In genomic region chr4:139951051-139951450, GRCh38 we compare ENCODE assay signal across 10 cellular contexts.
DNase-seq lines count a peak whose midpoint lies in the region; ATAC-seq and TF ChIP-seq lines count a peak whose summit lies in the region.
"Had no signal": no experiment of that assay in that cellular context is flagged by ENCODE, and none has a peak within 500 bp of the region (broad histone marks: within the 10 kb centered on the region; RNA-seq: fewer than 3 reads in every experiment).

No MANE protein-coding gene starts in this region.

- 93% methylated on average over 2 of the region's 2 CpGs for WGBS in hepatocyte (ENCODE audit: low lambda C conversion rate, missing lambda C conversion rate)

- intact Hi-C loops in upper lobe of right lung (cut with DNase I), result no loop called here

- H3K27me3 ChIP-seq in upper lobe of right lung (no peaks in the 10 kb centered on the region), hepatocyte (no peaks in the 10 kb centered on the region)

- H3K36me3 ChIP-seq in upper lobe of right lung (no peaks in the 10 kb centered on the region), hepatocyte (replicated peaks; ENCODE audit: insufficient read depth, low read depth) (no peaks in the 10 kb centered on the region)

- TF ChIP-seq CTCF in upper lobe of right lung (IDR thresholded peaks at IDR 0.05) (no peak), hepatocyte (IDR thresholded peaks at IDR 0.05; ENCODE audit: poor library complexity) (no peak)

- peak; percentile 22 for ATAC-seq in upper lobe of right lung

- H3K27ac ChIP-seq in epithelial cell of prostate (no peak overlapping the region), upper lobe of right lung (no peak overlapping the region), hepatocyte (no peak overlapping the region)

- H3K4me3 ChIP-seq in upper lobe of right lung, result no peak overlapping the region
- H3K4me3 ChIP-seq in hepatocyte, result no peak overlapping the region

- H3K79me2 ChIP-seq in hepatocyte, result peaks cover 11% of the 10 kb centered on the region

- H3K9me3 ChIP-seq in upper lobe of right lung (no peaks in the 10 kb centered on the region), hepatocyte (ENCODE audit: low read depth) (no peaks in the 10 kb centered on the region)

- DNase-seq in stimulated activated CD4-positive, alpha-beta T cell treated with anti-CD3 and anti-CD28 coated beads, Interleukin-12 subunit alpha, Interleukin-12 subunit beta, amount 100 ng/mL, for 48 hours (ENCODE audit: low read depth in 2 of 3, low spot score in 1 of 3), result peak; percentile 17 to 30 (median 23)
- no peak for DNase-seq in stimulated activated CD4-positive, alpha-beta T cell treated with anti-CD3 and anti-CD28 coated beads, Interleukin-4, amount 100 ng/mL, for 4 hours
- peak; percentile 92 for DNase-seq in RPMI7951 (ENCODE audit: low read depth)
- peak; percentile 20 for DNase-seq in epithelial cell of prostate (ENCODE audit: low read depth, low spot score)
- no peak for DNase-seq in upper lobe of right lung
- no peak for DNase-seq in NCI-H446 (lab: John Stamatoyannopoulos, UW)
- no peak for DNase-seq in NCI-H1436 treated with DMSO at 0.1 percent for 48 hours (lab: John Stamatoyannopoulos, UW)
- no peak for DNase-seq in hepatocyte (ENCODE audit: low spot score)
- DNase-seq: COR-L47, NCI-H1417 treated with DMSO at 0.1 percent for 48 hours had no signal

- H4K20me1 ChIP-seq in hepatocyte (ENCODE audit: insufficient read depth, poor library complexity, severe bottlenecking), result no peaks in the 10 kb centered on the region

- no peaks in the 10 kb centered on the region for H3K9me2 ChIP-seq in hepatocyte (replicated peaks; ENCODE audit: insufficient read depth)

- no peak overlapping the region for H2AFZ ChIP-seq in hepatocyte

- H3K4me2 ChIP-seq in hepatocyte, result no peak overlapping the region

- H3K4me1 ChIP-seq in upper lobe of right lung (peaks cover 31% of the 10 kb centered on the region), hepatocyte (ENCODE audit: insufficient read depth) (no peaks in the 10 kb centered on the region)

Comparison
In these comparisons a context has a peak if more than half of its experiments do, and no peak if none do; other contexts are left out.
1. DNase-seq: peak in stimulated activated CD4-positive, alpha-beta T cell treated with anti-CD3 and anti-CD28 coated beads, Interleukin-12 subunit alpha, Interleukin-12 subunit beta, amount 100 ng/mL, for 48 hours (3 of 3), RPMI7951 (single experiment) and epithelial cell of prostate (single experiment); none in stimulated activated CD4-positive, alpha-beta T cell treated with anti-CD3 and anti-CD28 coated beads, Interleukin-4, amount 100 ng/mL, for 4 hours (0 of 2), upper lobe of right lung (single experiment), NCI-H446 (0 of 2), NCI-H1436 treated with DMSO at 0.1 percent for 48 hours (single experiment) and hepatocyte (single experiment).